In the genomic region with DNA sequence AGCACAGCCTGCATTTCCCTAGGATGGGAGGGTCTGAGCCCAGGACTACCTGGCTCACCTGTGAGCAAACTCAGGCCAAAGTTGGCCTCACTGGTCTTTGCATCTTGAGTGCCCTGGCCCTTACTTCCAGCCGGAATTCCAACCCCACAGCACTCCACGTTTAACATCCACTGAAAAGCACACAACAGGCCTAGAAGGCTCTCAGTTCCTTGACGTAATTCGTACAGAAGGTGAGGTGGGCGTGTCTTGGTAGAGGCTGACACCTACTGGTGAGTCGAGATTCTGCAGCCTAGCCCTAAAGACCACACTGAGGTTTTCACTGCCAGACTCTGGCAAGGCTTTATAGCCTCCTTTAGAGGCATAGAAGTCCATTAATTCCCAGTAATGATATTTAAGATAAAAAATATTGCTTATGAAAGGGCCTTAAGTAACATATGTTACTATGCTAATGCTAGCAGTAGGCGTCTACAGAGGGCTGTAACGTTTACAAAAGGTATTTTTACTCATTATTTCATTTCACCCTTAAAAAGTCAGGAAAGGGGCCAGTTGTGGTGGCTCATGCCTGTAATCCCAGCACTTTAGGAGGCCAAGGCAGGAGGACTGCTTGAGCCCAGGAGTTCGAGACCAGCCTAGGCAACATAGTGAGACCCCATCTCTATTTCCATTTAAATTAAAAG, we compare ENCODE assay signal across 8 cellular contexts.
DNase-seq lines count a peak whose midpoint lies in the region; ATAC-seq and TF ChIP-seq lines count a peak whose summit lies in the region.

No MANE protein-coding gene starts in this region.

- no peaks in the 10 kb centered on the region for H3K27me3 ChIP-seq in RWPE2 (ENCODE audit: insufficient read depth, poor library complexity, severe bottlenecking)

- no peak overlapping the region for H3K4me3 ChIP-seq in RWPE2 (ENCODE audit: severe bottlenecking)

- no peaks in the 10 kb centered on the region for H3K4me1 ChIP-seq in RWPE2 (ENCODE audit: insufficient read depth, poor library complexity, severe bottlenecking)

- TF ChIP-seq CTCF in RWPE2 (IDR thresholded peaks at IDR 0.05; ENCODE audit: poor library complexity, severe bottlenecking), result peak; percentile 80

- H3K27ac ChIP-seq in RWPE2 (ENCODE audit: poor library complexity, severe bottlenecking), result no peak overlapping the region

- DNase-seq in D341Med (ENCODE audit: low spot score) (peak; percentile 67), RWPE2 (ENCODE audit: low spot score) (no peak), glomerular visceral epithelial cell (ENCODE audit: extremely low spot score) (peak; percentile 52), smooth muscle cell of the brain vasculature (ENCODE audit: low read depth, low spot score) (peak; percentile 17)
- DNase-seq in activated T-helper 9 cell treated with anti-CD3 and anti-CD28 coated beads, Interleukin-2, amount 50 U/mL, for 16 hours (ENCODE audit: low read depth), result peak; percentile 34

- no peaks in the 10 kb centered on the region for H3K36me3 ChIP-seq in RWPE2 (ENCODE audit: low read depth)

- peak; percentile 54 for ATAC-seq in HG02642 (IDR thresholded peaks at IDR 0.05; ENCODE audit: poor library complexity, unreplicated experiment)
- peak; percentile 40; the same call in 2 of the 3 replicates for ATAC-seq in RWPE2 (ENCODE audit: low read depth)
- ATAC-seq in HG03135 (IDR thresholded peaks at IDR 0.05; ENCODE audit: unreplicated experiment), result no peak
- no peak for ATAC-seq in GM18519 (IDR thresholded peaks at IDR 0.05; ENCODE audit: low FRiP score, unreplicated experiment)

- H3K9me3 ChIP-seq in RWPE2 (ENCODE audit: severe bottlenecking), result no peaks in the 10 kb centered on the region

Comparison
In these comparisons a context has a peak if more than half of its experiments do, and no peak if none do; other contexts are left out.
1. ATAC-seq: peak in HG02642 (single experiment) and RWPE2 (single experiment); none in HG03135 (single experiment) and GM18519 (single experiment).